ENCODE assay signal across 8 cellular contexts in the genomic region with DNA sequence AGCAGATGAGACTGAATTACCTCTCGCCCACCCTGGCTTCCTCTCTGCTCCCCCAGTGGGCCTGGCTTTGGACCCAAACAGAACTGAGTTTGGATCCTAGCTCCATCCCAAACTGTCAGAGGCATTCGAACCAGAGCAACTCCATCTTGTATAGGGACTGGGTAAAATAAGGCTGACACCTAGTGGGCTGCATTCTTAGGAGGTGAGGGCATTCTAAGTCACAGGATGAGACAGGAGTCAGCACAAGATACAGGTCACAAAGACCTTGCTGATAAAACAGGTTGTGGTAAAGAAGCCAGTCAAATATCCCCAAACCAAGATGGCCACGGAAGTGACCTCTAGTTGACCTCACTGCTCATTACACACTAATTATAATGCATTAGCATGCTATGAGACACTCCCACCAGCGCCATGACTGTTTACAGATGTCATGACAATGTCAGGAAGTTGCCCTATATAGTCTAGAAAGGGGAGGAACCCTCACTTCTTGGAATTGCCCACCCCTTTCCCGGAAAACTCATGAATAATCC.
DNase-seq lines count a peak whose midpoint lies in the region; ATAC-seq and TF ChIP-seq lines count a peak whose summit lies in the region.

No MANE protein-coding gene starts in this region.

- H3K4me3 ChIP-seq in epithelial cell of esophagus (ENCODE audit: low read length), result no peak overlapping the region

- peak; percentile 58 for DNase-seq in activated CD8-positive, alpha-beta memory T cell treated with anti-CD3 and anti-CD28 coated beads for 24 hours
- no peak for DNase-seq in activated CD8-positive, alpha-beta memory T cell treated with anti-CD3 and anti-CD28 coated beads, Interleukin-2, amount 50 U/mL, for 4 hours
- DNase-seq in epithelial cell of esophagus (ENCODE audit: low read depth), result peak; percentile 39
- peak; percentile 14 to 43 for DNase-seq in stimulated activated CD8-positive, alpha-beta memory T cell treated with anti-CD3 and anti-CD28 coated beads, Interleukin-2, amount 100 ng/mL, for 48 hours (ENCODE audit: low read depth in 2 of 2)
- no peak for DNase-seq in NCI-H1105 treated with DMSO at 0.1 percent for 48 hours (lab: John Stamatoyannopoulos, UW)
- DNase-seq in NCI-H1092 (lab: John Stamatoyannopoulos, UW), result no peak
- DNase-seq in NCI-H187 (lab: John Stamatoyannopoulos, UW), result no peak

- ATAC-seq in activated CD4-positive, CD25-positive, alpha-beta regulatory T cell treated with anti-CD3 and anti-CD28 coated beads, Interleukin-2, amount 50 U/mL, for 24 hours, result peak; percentile 82 to 92

- TF ChIP-seq CTCF in epithelial cell of esophagus (IDR thresholded peaks at IDR 0.05; ENCODE audit: insufficient read depth, low read depth, low read length, missing control alignments), result peak; percentile 6

Comparison
In these comparisons a context has a peak if more than half of its experiments do, and no peak if none do; other contexts are left out.
1. DNase-seq: peak in activated CD8-positive, alpha-beta memory T cell treated with anti-CD3 and anti-CD28 coated beads for 24 hours (single experiment), epithelial cell of esophagus (single experiment) and stimulated activated CD8-positive, alpha-beta memory T cell treated with anti-CD3 and anti-CD28 coated beads, Interleukin-2, amount 100 ng/mL, for 48 hours (2 of 2); none in activated CD8-positive, alpha-beta memory T cell treated with anti-CD3 and anti-CD28 coated beads, Interleukin-2, amount 50 U/mL, for 4 hours (single experiment), NCI-H1105 treated with DMSO at 0.1 percent for 48 hours (single experiment), NCI-H1092 (single experiment) and NCI-H187 (0 of 2).